In genomic region chr2:75424936-75425619, GRCh38 we compare ENCODE assay signal across 14 cellular contexts.
DNase-seq lines count a peak whose midpoint lies in the region; ATAC-seq, FAIRE-seq and TF ChIP-seq lines count a peak whose summit lies in the region.
"Had no signal": no experiment of that assay in that cellular context is flagged by ENCODE, and none has a peak within 500 bp of the region (broad histone marks: within the 10 kb centered on the region; RNA-seq: fewer than 3 reads in every experiment).

No MANE protein-coding gene starts in this region.

- H3K9me3 ChIP-seq in K562 (replicated peaks; ENCODE audit: control insufficient read depth, insufficient read depth, low read depth, low read length) = no peaks in the 10 kb centered on the region
- H3K9me3 ChIP-seq in psoas muscle = no peaks in the 10 kb centered on the region

- TF ChIP-seq POLR2A in K562 (conservative IDR thresholded peaks at IDR 0.05) = no peak

- H3K4me1 Mint-ChIP-seq in nephron progenitor cell = peaks cover 8% of the 10 kb centered on the region

- intact Hi-C loops in K562 (cut with micrococcal nuclease) = no loop called here
- intact Hi-C loops in left colon (cut with DNase I, micrococcal nuclease) = no loop called here
- intact Hi-C loops in psoas muscle (cut with DNase I) = no loop called here

- no peak overlapping the region for H3K27ac Mint-ChIP-seq in nephron progenitor cell
- H3K27ac Mint-ChIP-seq: activated T-helper 1 cell treated with anti-CD3 and anti-CD28 coated beads, Interleukin-12 subunit alpha, Interleukin-12 subunit beta, Interleukin-2, Interleukin-4 antibody, amounts not matched to agents 30 ng/mL and 10 ng/mL and 1 ng/mL, durations not matched to agents 14 hours and 24 hours and 36 hours had no signal

- peak; percentile 35; the same call in 1 of the 3 replicates for ATAC-seq in K562
- ATAC-seq in left colon = no peak
- no peak for ATAC-seq in psoas muscle
- ATAC-seq in GM18502 (IDR thresholded peaks at IDR 0.05; ENCODE audit: poor library complexity, unreplicated experiment) = no peak
- ATAC-seq: esophagus mucosa had no signal

- no peak overlapping the region for H3K4me3 ChIP-seq in K562
- H3K4me3 ChIP-seq in psoas muscle = no peak overlapping the region
- H3K4me3 ChIP-seq: cardiac muscle cell had no signal

- H3K36me3 Mint-ChIP-seq in nephron progenitor cell (ENCODE audit: low read depth) = no peaks in the 10 kb centered on the region
- H3K36me3 Mint-ChIP-seq: IgD-negative memory B cell had no signal

- in situ Hi-C loops in K562 (cut with MboI) = no loop called here

- 3% methylated on average over 4 of the region's 4 CpGs for WGBS in K562 (ENCODE audit: insufficient coverage, low coverage, missing lambda C conversion rate)
- 29 to 71% (median 42%) methylated on average over 4 of the region's 4 CpGs for WGBS in psoas muscle, 3 donors

- TF ChIP-seq CTCF in K562 (IDR thresholded peaks at IDR 0.05 in 2 of 3, conservative IDR thresholded peaks at IDR 0.05 in 1 of 3; ENCODE audit: insufficient read depth in 2 of 3, low read depth in 1 of 3, low read length in 3 of 3) (peak in 2 of 3 experiments; percentile 17 to 25; a peak in 1 of 6 replicates), nephron progenitor cell (IDR thresholded peaks at IDR 0.05) (peak; percentile 7), psoas muscle (IDR thresholded peaks at IDR 0.05) (no peak)

- peak; percentile 40; the same call in 1 of the 2 replicates for TF ChIP-seq RAD21 in Ishikawa (IDR thresholded peaks at IDR 0.05; ENCODE audit: low read depth)
- no peak for TF ChIP-seq RAD21 in K562 (CRISPR knock-in tag; conservative IDR thresholded peaks at IDR 0.05 in 1 of 2, IDR thresholded peaks at IDR 0.05 in 1 of 2)

- CTCF ChIA-PET in K562 (lab: Yijun Ruan, JAX; ENCODE audit: low intra/inter-chr PET ratio) = no interaction called here

- H3K27me3 Mint-ChIP-seq in nephron progenitor cell (ENCODE audit: low read depth, poor library complexity) = peaks cover 10% of the 10 kb centered on the region
- H3K27me3 Mint-ChIP-seq: IgD-negative memory B cell had no signal

- no peak for TF ChIP-seq EP300 in Ishikawa (IDR thresholded peaks at IDR 0.05; ENCODE audit: borderline replicate concordance)
- TF ChIP-seq EP300 in K562 (IDR thresholded peaks at IDR 0.05; ENCODE audit: low read length) = no peak

- H3K4me1 ChIP-seq in K562 (replicated peaks in 1 of 2; ENCODE audit: control insufficient read depth in 2 of 2, insufficient read depth in 2 of 2, low read length in 2 of 2) (no peaks in the 10 kb centered on the region), psoas muscle (peaks cover 9% of the 10 kb centered on the region)

- no peaks in the 10 kb centered on the region for H3K27me3 ChIP-seq in K562 (ENCODE audit: control insufficient read depth in 2 of 2, insufficient read depth in 2 of 2, low read length in 2 of 2)
- H3K27me3 ChIP-seq in psoas muscle (ENCODE audit: insufficient read depth in 3 of 3, low read length in 2 of 3) = no peaks in the 10 kb centered on the region
- H3K27me3 ChIP-seq: cardiac muscle cell had no signal

- H3K4me3 Mint-ChIP-seq in nephron progenitor cell = no peak overlapping the region
- H3K4me3 Mint-ChIP-seq: activated T-helper 1 cell treated with anti-CD3 and anti-CD28 coated beads, Interleukin-12 subunit alpha, Interleukin-12 subunit beta, Interleukin-2, Interleukin-4 antibody, amounts not matched to agents 30 ng/mL and 10 ng/mL and 1 ng/mL, durations not matched to agents 14 hours and 24 hours and 36 hours; IgD-negative memory B cell had no signal

- no peaks in the 10 kb centered on the region for H3K9me3 Mint-ChIP-seq in nephron progenitor cell
- H3K9me3 Mint-ChIP-seq: activated T-helper 1 cell treated with anti-CD3 and anti-CD28 coated beads, Interleukin-12 subunit alpha, Interleukin-12 subunit beta, Interleukin-2, Interleukin-4 antibody, amounts not matched to agents 30 ng/mL and 10 ng/mL and 1 ng/mL, durations not matched to agents 14 hours and 24 hours and 36 hours had no signal

- H4K20me1 ChIP-seq in K562 (replicated peaks; ENCODE audit: control insufficient read depth, insufficient read depth, low read length) = no peaks in the 10 kb centered on the region

- no peaks in the 10 kb centered on the region for H3K9me1 ChIP-seq in K562 (ENCODE audit: control insufficient read depth, insufficient read depth, low read length)

- no TSS peak for BruUV-seq in K562 (replicated peaks; lab: Mats Ljungman, UMichigan)

- H3K4me2 ChIP-seq in K562 (ENCODE audit: insufficient read depth, low read length) = no peak overlapping the region

- H3K9ac ChIP-seq in K562 (ENCODE audit: insufficient read depth in 1 of 2, low read depth in 2 of 2, low read length in 2 of 2) = no peak overlapping the region

- no peaks in the 10 kb centered on the region for H3K36me3 ChIP-seq in K562 (ENCODE audit: control insufficient read depth, insufficient read depth, low read length)
- H3K36me3 ChIP-seq in psoas muscle (ENCODE audit: insufficient read depth in 1 of 2, low read depth in 1 of 2) = no peaks in the 10 kb centered on the region
- H3K36me3 ChIP-seq: cardiac muscle cell had no signal

- H3K79me2 ChIP-seq in K562 (ENCODE audit: control insufficient read depth, insufficient read depth, low read length) = no peaks in the 10 kb centered on the region

- no peak for FAIRE-seq in K562 (lab: Jason Lieb, UNC)

- POLR2A ChIA-PET in K562 (lab: Yijun Ruan, JAX) = no interaction called here

- DNase-seq in GM03348 (ENCODE audit: low spot score) (peak; percentile 16), K562 (ENCODE audit: extremely low read depth in 1 of 4, low spot score in 3 of 4) (peak in 1 of 4 experiments; percentile 1), nephron progenitor cell (no peak), left colon (no peak), psoas muscle (no peak), hepatic stellate cell (ENCODE audit: low spot score) (no peak)
- DNase-seq: activated CD4-positive, CD25-positive, alpha-beta regulatory T cell; NCI-H2171 had no signal

- H3K27ac ChIP-seq in K562 (ENCODE audit: extremely low read depth, low read depth, low read length) (no peak overlapping the region), psoas muscle (no peak overlapping the region)
- H3K27ac ChIP-seq: cardiac muscle cell had no signal

- no peak overlapping the region for H2AFZ ChIP-seq in K562 (ENCODE audit: low read depth, low read length)

TF ChIP-seq in Ishikawa, 13 proteins besides CTCF, POLR2A, EP300 and RAD21 (continues in another document):
- TF ChIP-seq ZBTB7A (IDR thresholded peaks at IDR 0.05; ENCODE audit: low read depth) (no peak), EGR1 (IDR thresholded peaks at IDR 0.05) (no peak), TEAD4 (IDR thresholded peaks at IDR 0.05) (no peak), CREB1 (IDR thresholded peaks at IDR 0.05; ENCODE audit: low read depth) (no peak), REST (IDR thresholded peaks at IDR 0.05; ENCODE audit: low read depth) (no peak)

TF ChIP-seq in K562, 482 proteins besides CTCF, POLR2A, EP300 and RAD21 (continues in another document):
- TF ChIP-seq TAF7 (tag; IDR thresholded peaks at IDR 0.05) (no peak), ZNF766 (CRISPR knock-in tag; conservative IDR thresholded peaks at IDR 0.05) (no peak), GATA2 (CRISPR knock-in tag; IDR thresholded peaks at IDR 0.05) (no peak), MAFK (IDR thresholded peaks at IDR 0.05; ENCODE audit: low read length) (no peak), ZNF354B (CRISPR knock-in tag; IDR thresholded peaks at IDR 0.05) (no peak), RFX5 (IDR thresholded peaks at IDR 0.05; ENCODE audit: low read depth, low read length) (no peak), MTA3 (IDR thresholded peaks at IDR 0.05; ENCODE audit: borderline replicate concordance) (no peak), SIN3B (IDR thresholded peaks at IDR 0.05; ENCODE audit: low read depth) (no peak), THAP12 (CRISPR knock-in tag; IDR thresholded peaks at IDR 0.05) (no peak), ADNP (tag; IDR thresholded peaks at IDR 0.05) (no peak)
